8 cellular contexts compared by ENCODE assay signal in the genomic region with DNA sequence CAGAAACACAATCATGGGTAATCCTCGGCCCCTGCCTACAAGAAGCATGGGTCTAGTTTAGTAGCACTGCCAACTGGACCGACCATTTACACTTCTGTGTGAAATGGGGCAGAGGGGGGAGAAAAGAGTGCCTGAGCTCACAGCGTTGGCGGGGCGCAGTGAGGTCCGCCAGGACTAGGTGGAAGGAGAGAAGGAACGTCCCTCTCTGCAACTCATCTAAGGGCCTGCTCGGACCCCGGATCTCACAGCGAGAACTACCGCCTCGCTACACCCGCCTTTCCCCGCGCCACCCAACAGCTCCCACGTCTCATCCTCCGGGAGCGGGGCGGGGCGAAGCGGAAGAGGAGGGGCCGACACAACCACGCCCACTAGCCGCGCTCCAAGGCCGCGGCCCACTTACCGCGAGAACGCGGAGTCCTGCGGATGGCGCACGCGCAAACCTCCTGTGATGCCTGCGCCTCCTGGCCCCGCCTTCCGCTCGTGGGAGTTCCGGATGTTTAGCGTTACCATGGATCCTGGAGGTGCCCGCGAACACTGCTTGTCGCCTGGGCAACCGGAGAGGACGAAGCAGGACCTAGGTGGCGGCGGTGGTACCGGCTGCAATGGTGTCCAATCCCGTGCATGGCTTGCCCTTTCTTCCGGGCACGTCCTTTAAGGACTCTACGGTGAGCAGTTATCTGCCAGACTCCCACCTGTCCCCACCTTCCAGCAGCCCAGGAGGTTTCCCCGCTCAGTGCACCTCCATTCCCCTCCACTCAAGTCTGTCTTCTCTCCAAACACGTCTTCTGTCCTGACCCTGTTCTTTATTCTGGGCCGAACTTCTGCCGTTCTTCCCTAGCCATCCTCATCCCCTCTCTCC. TPM values are rescaled to one million over a fixed set of nuclear protein-coding genes. Genes with fewer than 3 reads are reported as not detected.
A peak's percentile ranks its signal among the peaks of the same experiment; 100 is the strongest.
DNase-seq lines count a peak whose midpoint lies in the region; ATAC-seq and TF ChIP-seq lines count a peak whose summit lies in the region.

A gene with protein sequence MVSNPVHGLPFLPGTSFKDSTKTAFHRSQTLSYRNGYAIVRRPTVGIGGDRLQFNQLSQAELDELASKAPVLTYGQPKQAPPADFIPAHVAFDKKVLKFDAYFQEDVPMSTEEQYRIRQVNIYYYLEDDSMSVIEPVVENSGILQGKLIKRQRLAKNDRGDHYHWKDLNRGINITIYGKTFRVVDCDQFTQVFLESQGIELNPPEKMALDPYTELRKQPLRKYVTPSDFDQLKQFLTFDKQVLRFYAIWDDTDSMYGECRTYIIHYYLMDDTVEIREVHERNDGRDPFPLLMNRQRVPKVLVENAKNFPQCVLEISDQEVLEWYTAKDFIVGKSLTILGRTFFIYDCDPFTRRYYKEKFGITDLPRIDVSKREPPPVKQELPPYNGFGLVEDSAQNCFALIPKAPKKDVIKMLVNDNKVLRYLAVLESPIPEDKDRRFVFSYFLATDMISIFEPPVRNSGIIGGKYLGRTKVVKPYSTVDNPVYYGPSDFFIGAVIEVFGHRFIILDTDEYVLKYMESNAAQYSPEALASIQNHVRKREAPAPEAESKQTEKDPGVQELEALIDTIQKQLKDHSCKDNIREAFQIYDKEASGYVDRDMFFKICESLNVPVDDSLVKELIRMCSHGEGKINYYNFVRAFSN (plus strand): TSS at position 534 of the 859 bp plus-strand sequence. CDS start 69 bp downstream, at position 603.

- H3K36me3 ChIP-seq in left ventricle myocardium inferior (no peaks in the 10 kb centered on the region), prostate gland (no peaks in the 10 kb centered on the region), urinary bladder (ENCODE audit: insufficient read depth) (no peaks in the 10 kb centered on the region)

- in situ Hi-C loops in GM13976 (cut with MboI; ENCODE audit: low sequenced_read_pairs, unreplicated experiment) = loop anchor here (5.0 kb wide), 2 partner anchors 77 to 247 kb away; no protein-coding TSS in a partner anchor

- under 1% methylated on average over 30 of the region's 57 CpGs for WGBS in prostate gland
- WGBS in urinary bladder = under 1% methylated on average over 57 of the region's 57 CpGs

- intact Hi-C loops in left ventricle myocardium inferior (cut with micrococcal nuclease) (loop anchor here (5.0 kb wide), 1 partner anchor 172 kb away; no protein-coding TSS in a partner anchor), prostate gland (cut with DNase I) (loop anchor here (1.0 to 5.0 kb wide), 3 partner anchors 82 to 177 kb away; a partner anchor contains a TSS)

- H3K9me3 ChIP-seq in left ventricle myocardium inferior (replicated peaks) = no peaks in the 10 kb centered on the region
- no peaks in the 10 kb centered on the region for H3K9me3 ChIP-seq in prostate gland

- no peaks in the 10 kb centered on the region for H3K27me3 ChIP-seq in left ventricle myocardium inferior (ENCODE audit: low read depth)
- no peaks in the 10 kb centered on the region for H3K27me3 ChIP-seq in prostate gland (replicated peaks; ENCODE audit: insufficient read depth)

- H3K4me3 ChIP-seq in left ventricle myocardium inferior (peak within 1 kb of the TSS; percentile 93), prostate gland (peak within 1 kb of the TSS; percentile 45 to 65), urinary bladder (ENCODE audit: low read depth, low read length) (peak within 1 kb of the TSS; percentile 58)

- no peaks in the 10 kb centered on the region for H3K9me3 Mint-ChIP-seq in T-cell

- DNase-seq in GM13976 (ENCODE audit: low spot score) (peak; percentile 95), NCI-H146 (lab: John Stamatoyannopoulos, UW) (peak; percentile 99), T-cell (peak; percentile 93 to 98 (median 96)), amygdala (lab: John Stamatoyannopoulos, UW) (peak; percentile 75 to 99 (median 96)), left ventricle myocardium inferior (peak; percentile 98), prostate gland (ENCODE audit: low spot score) (peak; percentile 98)

- H3K36me3 Mint-ChIP-seq in T-cell = no peaks in the 10 kb centered on the region

- CTCF ChIA-PET in T-cell (lab: Charles Lee) = interaction anchor here (0.6 to 5.6 kb wide), 19 partner anchors 10 to 243 kb away, joined by 3 to 51 read pairs (median 4); a partner anchor contains a TSS

- H3K4me3 Mint-ChIP-seq in T-cell = no peak within 1 kb of the TSS

- TF ChIP-seq POLR2A in prostate gland (IDR thresholded peaks at IDR 0.05) = peak; percentile 81

- TF ChIP-seq CTCF in GM13976 (IDR thresholded peaks at IDR 0.05; ENCODE audit: borderline replicate concordance, control extremely low read depth, extremely low read depth, insufficient read depth, missing control alignments) (no peak), left ventricle myocardium inferior (IDR thresholded peaks at IDR 0.05; ENCODE audit: borderline replicate concordance) (no peak), prostate gland (IDR thresholded peaks at IDR 0.05) (peak in 1 of 4 experiments; percentile 3)

- H3K27ac Mint-ChIP-seq in T-cell = peak within 1 kb of the TSS in 1 of 2 donors; percentile 66

- peaks cover 50% of the 10 kb centered on the region for H3K4me1 ChIP-seq in left ventricle myocardium inferior
- no peaks in the 10 kb centered on the region for H3K4me1 ChIP-seq in prostate gland (replicated peaks)
- H3K4me1 ChIP-seq in urinary bladder (ENCODE audit: insufficient read depth) = no peaks in the 10 kb centered on the region

- POLR2A ChIA-PET in T-cell (lab: Charles Lee) = interaction anchor here (0.7 to 1.4 kb wide), 2 partner anchors 20 to 30 kb away, joined by 4 to 7 read pairs; no protein-coding TSS in a partner anchor

- peak within 1 kb of the TSS; percentile 92 for H3K27ac ChIP-seq in left ventricle myocardium inferior (replicated peaks)
- H3K27ac ChIP-seq in prostate gland = peak within 1 kb of the TSS; percentile 76 to 81
- peak within 1 kb of the TSS; percentile 53 for H3K27ac ChIP-seq in urinary bladder (ENCODE audit: low read depth)

- H3K27me3 Mint-ChIP-seq in T-cell = no peaks in the 10 kb centered on the region

- peaks cover 15 to 20% (median 15%) of the 10 kb centered on the region in 3 donors for H3K4me1 Mint-ChIP-seq in T-cell

- ATAC-seq in HG02852 (IDR thresholded peaks at IDR 0.05; ENCODE audit: unreplicated experiment) = peak; percentile 91
- ATAC-seq in T-cell (replicated peaks in 1 of 4) = peak; percentile 91 to 95 (median 94)

RNA-seq across cellular contexts. Expression of the gene that starts here (rescaled TPM):
- total RNA-seq in T-cell = 1 to 10 TPM; 4.5 to 8.6 (median 6.2) TPM
- total RNA-seq in left ventricle myocardium inferior = 5.7 TPM
- total RNA-seq in prostate gland = 10 to 100 TPM; 19.4 to 23.5 TPM
- total RNA-seq in urinary bladder = 51.2 TPM
- 12.8 TPM for polyA plus RNA-seq in urinary bladder

Comparison
In these comparisons a context has a peak if more than half of its experiments do, and no peak if none do; other contexts are left out.
1. Peak in every context shown above with its lines: DNase-seq, ATAC-seq, H3K4me3 ChIP-seq and H3K27ac ChIP-seq.